Comparison of ENCODE assay signal across 9 cellular contexts in genomic region chr5:139651502-139651862, GRCh38. TPM values are rescaled to one million over a fixed set of nuclear protein-coding genes. Genes with fewer than 3 reads are reported as not detected.
DNase-seq lines count a peak whose midpoint lies in the region; ATAC-seq, FAIRE-seq and TF ChIP-seq lines count a peak whose summit lies in the region.
"Had no signal": no experiment of that assay in that cellular context is flagged by ENCODE, and none has a peak within 500 bp of the region (broad histone marks: within the 10 kb centered on the region; RNA-seq: fewer than 3 reads in every experiment).

No MANE protein-coding gene starts in this region.

- POLR2A ChIA-PET in K562 (lab: Yijun Ruan, JAX) = interaction anchor here (0.6 to 2.8 kb wide), 12 partner anchors 9 to 883 kb away, joined by 3 to 13 read pairs (median 4); no protein-coding TSS in a partner anchor

- no peaks in the 10 kb centered on the region for H3K36me3 ChIP-seq in cardiac muscle cell
- H3K36me3 ChIP-seq in K562 (ENCODE audit: control insufficient read depth, insufficient read depth, low read length) = peaks cover 27% of the 10 kb centered on the region; the same call in 2 of the 3 replicates
- H3K36me3 ChIP-seq in mesodermal cell (ENCODE audit: control insufficient read depth, insufficient read depth, low read length) = peaks cover 11% of the 10 kb centered on the region
- no peaks in the 10 kb centered on the region for H3K36me3 ChIP-seq in urinary bladder (ENCODE audit: insufficient read depth)

- peaks cover 51% of the 10 kb centered on the region for H4K20me1 ChIP-seq in K562 (replicated peaks; ENCODE audit: control insufficient read depth, insufficient read depth, low read length)

- H3K4me1 ChIP-seq in cardiac muscle cell (ENCODE audit: low read depth) = peaks cover 56% of the 10 kb centered on the region
- peaks cover 60 to 83% of the 10 kb centered on the region in 2 experiments for H3K4me1 ChIP-seq in K562 (replicated peaks in 1 of 2; ENCODE audit: control insufficient read depth in 2 of 2, insufficient read depth in 2 of 2, low read length in 2 of 2)
- H3K4me1 ChIP-seq in mesodermal cell (ENCODE audit: control insufficient read depth, insufficient read depth, low read length, poor library complexity, severe bottlenecking) = peaks cover 61% of the 10 kb centered on the region
- H3K4me1 ChIP-seq in urinary bladder (ENCODE audit: insufficient read depth) = peaks cover 6% of the 10 kb centered on the region

- no peak for TF ChIP-seq EP300 in K562 (IDR thresholded peaks at IDR 0.05; ENCODE audit: low read length)

- no peaks in the 10 kb centered on the region for H3K9me3 ChIP-seq in cardiac muscle cell (ENCODE audit: low read depth)
- no peaks in the 10 kb centered on the region for H3K9me3 ChIP-seq in K562 (replicated peaks; ENCODE audit: control insufficient read depth, insufficient read depth, low read depth, low read length)
- no peaks in the 10 kb centered on the region for H3K9me3 ChIP-seq in mesodermal cell (ENCODE audit: control insufficient read depth, low read length)

- H2AFZ ChIP-seq in K562 (ENCODE audit: low read depth, low read length) = no peak overlapping the region

- H3K9me1 ChIP-seq in K562 (ENCODE audit: control insufficient read depth, insufficient read depth, low read length) = peaks cover 16% of the 10 kb centered on the region

- intact Hi-C loops in left cardiac atrium (cut with DNase I) = loop anchor here in 1 of 2 donors (5.0 kb wide), 1 partner anchor 36 kb away; no protein-coding TSS in a partner anchor
- intact Hi-C loops in K562 (cut with micrococcal nuclease) = no loop called here

- peak overlapping the region in 1 of 2 experiments; percentile 59; a peak in 1 of 4 replicates for H3K9ac ChIP-seq in K562 (ENCODE audit: insufficient read depth in 1 of 2, low read depth in 2 of 2, low read length in 2 of 2)

- H3K27ac ChIP-seq in cardiac muscle cell (peak overlapping the region; percentile 99), K562 (ENCODE audit: extremely low read depth, low read depth, low read length) (peak overlapping the region; percentile 36; the same call in 1 of the 3 replicates), mesodermal cell (ENCODE audit: low read depth, low read length, severe bottlenecking) (peak overlapping the region; percentile 87), urinary bladder (ENCODE audit: low read depth) (peak overlapping the region; percentile 72)

- peak overlapping the region; percentile 79 for H3K4me2 ChIP-seq in K562 (ENCODE audit: insufficient read depth, low read length)

- H3K79me2 ChIP-seq in K562 (ENCODE audit: control insufficient read depth, insufficient read depth, low read length) = peaks cover 90% of the 10 kb centered on the region

- DNase-seq in cardiac muscle cell (ENCODE audit: low read depth in 1 of 2, low spot score in 1 of 2) (no peak), left cardiac atrium (no peak), K562 (ENCODE audit: extremely low read depth in 1 of 4, low spot score in 3 of 4) (no peak), GM13976 (ENCODE audit: low spot score) (no peak)
- DNase-seq: COR-L47 had no signal

- no peak for TF ChIP-seq CTCF in cardiac muscle cell (IDR thresholded peaks at IDR 0.05; ENCODE audit: low read depth, low read length)
- TF ChIP-seq CTCF in K562 (IDR thresholded peaks at IDR 0.05 in 2 of 3, conservative IDR thresholded peaks at IDR 0.05 in 1 of 3; ENCODE audit: insufficient read depth in 2 of 3, low read depth in 1 of 3, low read length in 3 of 3) = no peak
- no peak for TF ChIP-seq CTCF in GM13976 (IDR thresholded peaks at IDR 0.05; ENCODE audit: borderline replicate concordance, control extremely low read depth, extremely low read depth, insufficient read depth, missing control alignments)

- CTCF ChIA-PET in K562 (lab: Yijun Ruan, JAX; ENCODE audit: low intra/inter-chr PET ratio) = interaction anchor here (0.6 kb wide), 1 partner anchor 32 kb away, joined by 3 read pairs; no protein-coding TSS in a partner anchor

- BruUV-seq in K562 (replicated peaks; lab: Mats Ljungman, UMichigan) = no TSS peak

- no peak for ATAC-seq in left cardiac atrium
- no peak for ATAC-seq in K562
- no peak for ATAC-seq in GM18907 (IDR thresholded peaks at IDR 0.05; ENCODE audit: unreplicated experiment)
- ATAC-seq in GM21423 (IDR thresholded peaks at IDR 0.05; ENCODE audit: unreplicated experiment) = no peak

- H3K27me3 ChIP-seq in cardiac muscle cell (no peaks in the 10 kb centered on the region), K562 (ENCODE audit: control insufficient read depth in 2 of 2, insufficient read depth in 2 of 2, low read length in 2 of 2) (no peaks in the 10 kb centered on the region)

- no peak for TF ChIP-seq RAD21 in K562 (CRISPR knock-in tag; conservative IDR thresholded peaks at IDR 0.05 in 1 of 2, IDR thresholded peaks at IDR 0.05 in 1 of 2)

- no peak for TF ChIP-seq POLR2A in K562 (conservative IDR thresholded peaks at IDR 0.05)

- in situ Hi-C loops in K562 (cut with MboI) (no loop called here), GM13976 (cut with MboI; ENCODE audit: low sequenced_read_pairs, unreplicated experiment) (no loop called here)

- no peak for FAIRE-seq in K562 (lab: Jason Lieb, UNC)

- 16% methylated on average over 2 of the region's 2 CpGs for WGBS in K562 (ENCODE audit: insufficient coverage, low coverage, missing lambda C conversion rate)
- WGBS in mesodermal cell (ENCODE audit: insufficient coverage in 2 of 2), 2 experiments = 24% methylated on average over 2 of the region's 2 CpGs
- WGBS in urinary bladder = 56% methylated on average over 2 of the region's 2 CpGs

- H3K4me3 ChIP-seq in cardiac muscle cell (peak overlapping the region; percentile 75), K562 (peak overlapping the region; percentile 90; the same call in 1 of the 2 replicates), mesodermal cell (ENCODE audit: extremely low read depth, insufficient read depth, low read length, poor library complexity, severe bottlenecking) (peak overlapping the region; percentile 98), urinary bladder (ENCODE audit: low read depth, low read length) (no peak overlapping the region)

TF ChIP-seq in K562, 482 proteins besides CTCF, POLR2A, EP300 and RAD21 (continues in another document):
- TF ChIP-seq NR1H2 (CRISPR knock-in tag; IDR thresholded peaks at IDR 0.05) (no peak), ELF4 (CRISPR knock-in tag; IDR thresholded peaks at IDR 0.05) (no peak), ATF4 (CRISPR knock-in tag; IDR thresholded peaks at IDR 0.05) (no peak), TEAD1 (CRISPR knock-in tag; IDR thresholded peaks at IDR 0.05) (peak in 1 of 2 experiments; percentile 46; a peak in 1 of 4 replicates), MBD2 (IDR thresholded peaks at IDR 0.05; ENCODE audit: borderline replicate concordance, low read depth) (no peak), KAT7 (CRISPR knock-in tag; IDR thresholded peaks at IDR 0.05; ENCODE audit: borderline replicate concordance) (0 out of 2 replicates have a peak, but pooled peaks have one; percentile 35), LCOR (CRISPR knock-in tag; IDR thresholded peaks at IDR 0.05) (peak; percentile 63)

RNA-seq across cellular contexts. Expression of gene CXXC5, which starts 3.3 kb away (rescaled TPM):
- 91.9 and 122 TPM in 2 replicates for total RNA-seq in cardiac muscle cell
- 70.4 and 79.4 TPM in 2 replicates for polyA plus RNA-seq in cardiac muscle cell
- 10 to 100 TPM; 33.4 to 44.1 TPM for total RNA-seq in left cardiac atrium
- 44.6 and 81.0 TPM in 2 replicates for total RNA-seq in K562 (2011; cell fraction: chromatin; rRNA removed; ENCODE audit: low replicate concordance)
- total RNA-seq in K562 (2011; cell fraction: nucleolus; rRNA removed) = 52.9 TPM in 2 replicates
- 37.8 and 55.7 TPM in 2 replicates for total RNA-seq in K562 (2011; cell fraction: nucleoplasm; rRNA removed)
- total RNA-seq in K562 (2014; rRNA removed) = 121 and 123 TPM in 2 replicates
- 24.1 and 25.8 TPM in 2 replicates for total RNA-seq in K562 (2014; rRNA removed; fragmentation: Illumina TruSeq; extraction: Trizol)
- 40.6 and 45.1 TPM in 2 replicates for total RNA-seq in K562 (2015; rRNA removed; fragmentation: Illumina TruSeq; extraction: Trizol)
- total RNA-seq in K562 (2021) = 79.3 and 87.8 TPM in 2 replicates
- polyA plus RNA-seq in K562 (2011; rRNA removed) = 44.8 and 51.8 TPM in 2 replicates
- 47.3 and 134 TPM in 2 replicates for polyA plus RNA-seq in K562 (2011; cell fraction: cytosol; rRNA removed)
- polyA plus RNA-seq in K562 (2011; cell fraction: nucleus; rRNA removed) = 34.3 and 47.7 TPM in 2 replicates
- 63.1 and 65.7 TPM in 2 replicates for polyA plus RNA-seq in K562 (2012)
- 45.8 and 61.2 TPM in 2 replicates for polyA plus RNA-seq in K562 (2014; fragmentation: Illumina TruSeq; extraction: Trizol)
- 1 to 10 TPM; 1.9 to 4.6 TPM for polyA plus RNA-seq in K562 (2014; fragmentation: Nextera tagmentation; extraction: Ambion mirVana)
- polyA plus RNA-seq in K562 (2014; rRNA removed) = 63.8 and 67.0 TPM in 2 replicates
- polyA minus RNA-seq in K562 (2011; rRNA and poly(A)+ RNA removed) = 27.1 and 39.4 TPM in 2 replicates
- polyA minus RNA-seq in K562 (2011; cell fraction: cytosol; rRNA and poly(A)+ RNA removed) = 47.5 and 54.4 TPM in 2 replicates
- polyA minus RNA-seq in K562 (2011; cell fraction: nucleus; rRNA and poly(A)+ RNA removed) = 29.4 and 36.8 TPM in 2 replicates
- polyA plus RNA-seq in mesodermal cell (2013, experiment 1 of 2) = 118 TPM
- polyA plus RNA-seq in mesodermal cell (2013, experiment 2 of 2) = 93.8 TPM
- total RNA-seq in urinary bladder = 28.0 TPM
- polyA plus RNA-seq in urinary bladder = 28.2 TPM

Comparison
In these comparisons a context has a peak if more than half of its experiments do, and no peak if none do; other contexts are left out.
1. H3K27ac ChIP-seq: peak in every context shown above with its lines; median percentile 99 in cardiac muscle cell; 87 in mesodermal cell; 72 in urinary bladder; 36 in K562.